In genomic region chr5:54310433-54311177, GRCh38 we compare ENCODE assay signal across 8 cellular contexts. TPM values are rescaled to one million over a fixed set of nuclear protein-coding genes. Genes with fewer than 3 reads are reported as not detected.
DNase-seq lines count a peak whose midpoint lies in the region; ATAC-seq and TF ChIP-seq lines count a peak whose summit lies in the region.

ARL15 (minus strand) TSS chr5:54310573.

- TF ChIP-seq CTCF in gastroesophageal sphincter (IDR thresholded peaks at IDR 0.05) (peak in 1 of 4 experiments; percentile 3), neutrophil (IDR thresholded peaks at IDR 0.05) (peak; percentile 49)

- 0% methylated on average over 16 to 25 of the region's 51 CpGs for WGBS in gastroesophageal sphincter (ENCODE audit: low coverage in 1 of 2), 2 donors

- TF ChIP-seq POLR2A in gastroesophageal sphincter (IDR thresholded peaks at IDR 0.05), result peak; percentile 98

- in situ Hi-C loops in SK-MEL-5 (cut with HindIII; ENCODE audit: low pct_unique_long_range_greater_than_20kb, low sequenced_read_pairs), result no loop called here

- H3K27ac Mint-ChIP-seq in activated naive CD4-positive, alpha-beta T cell treated with anti-CD3 and anti-CD28 coated beads for 36 hours, result peak within 1 kb of the TSS; percentile 84

- H3K27me3 ChIP-seq in gastroesophageal sphincter (no peaks in the 10 kb centered on the region), neutrophil (peaks cover 20% of the 10 kb centered on the region)

- H3K36me3 Mint-ChIP-seq in activated naive CD4-positive, alpha-beta T cell treated with anti-CD3 and anti-CD28 coated beads for 36 hours (ENCODE audit: low read depth), result no peaks in the 10 kb centered on the region

- H3K4me3 ChIP-seq in gastroesophageal sphincter (peak within 1 kb of the TSS; percentile 90 to 96), neutrophil (ENCODE audit: low read depth in 1 of 2, low read length in 1 of 2) (peak within 1 kb of the TSS; percentile 81 to 82)

- no peaks in the 10 kb centered on the region for H3K9me3 ChIP-seq in gastroesophageal sphincter
- no peaks in the 10 kb centered on the region for H3K9me3 ChIP-seq in neutrophil

- intact Hi-C loops in activated naive CD4-positive, alpha-beta T cell treated with anti-CD3 and anti-CD28 coated beads for 36 hours (cut with micrococcal nuclease), result loop anchor here (1.0 to 10.0 kb wide), 16 partner anchors 67 to 1508 kb away; partner anchors contain the start of genes DHX29, MOCS2, MTREX and NDUFS4

- H3K27me3 Mint-ChIP-seq in activated naive CD4-positive, alpha-beta T cell treated with anti-CD3 and anti-CD28 coated beads for 36 hours (ENCODE audit: low read depth), result no peaks in the 10 kb centered on the region

- H3K36me3 ChIP-seq in gastroesophageal sphincter (no peaks in the 10 kb centered on the region), neutrophil (no peaks in the 10 kb centered on the region)

- H3K9me3 Mint-ChIP-seq in activated naive CD4-positive, alpha-beta T cell treated with anti-CD3 and anti-CD28 coated beads for 36 hours, result no peaks in the 10 kb centered on the region

- H3K4me3 Mint-ChIP-seq in activated naive CD4-positive, alpha-beta T cell treated with anti-CD3 and anti-CD28 coated beads for 36 hours, result peak within 1 kb of the TSS; percentile 89

- peaks cover 24% of the 10 kb centered on the region for H3K4me1 Mint-ChIP-seq in activated naive CD4-positive, alpha-beta T cell treated with anti-CD3 and anti-CD28 coated beads for 36 hours (ENCODE audit: low read depth)

- peak; percentile 68 for DNase-seq in GF-D8 (lab: John Stamatoyannopoulos, UW)
- DNase-seq in HEK293T (ENCODE audit: extremely low spot score), result peak; percentile 97
- DNase-seq in MV-4-11 (lab: John Stamatoyannopoulos, UW), result peak; percentile 96
- peak; percentile 97 for DNase-seq in SK-MEL-5 (ENCODE audit: low read depth, low spot score)
- DNase-seq in activated naive CD4-positive, alpha-beta T cell treated with anti-CD3 and anti-CD28 coated beads for 36 hours, result peak; percentile 98
- DNase-seq in substantia nigra (lab: John Stamatoyannopoulos, UW), result peak; percentile 81 to 99 (median 97)

- no peak for TF ChIP-seq EP300 in gastroesophageal sphincter (IDR thresholded peaks at IDR 0.05)

- H3K27ac ChIP-seq in gastroesophageal sphincter (peak within 1 kb of the TSS; percentile 76 to 94 (median 88)), neutrophil (peak within 1 kb of the TSS; percentile 82), substantia nigra (ENCODE audit: low read depth, low read length, poor library complexity, severe bottlenecking) (peak within 1 kb of the TSS; percentile 75)

- H3K4me1 ChIP-seq in gastroesophageal sphincter (peaks cover 4 to 27% (median 4%) of the 10 kb centered on the region in 3 donors), neutrophil (ENCODE audit: control insufficient read depth in 1 of 2, insufficient read depth in 1 of 2, low read depth in 1 of 2, low read length in 1 of 2) (peaks cover 23 to 24% of the 10 kb centered on the region in 2 experiments)

- POLR2A ChIA-PET in HEK293T (lab: Yijun Ruan, JAX), result interaction anchor here (0.5 to 1.5 kb wide), 21 partner anchors 9 to 1223 kb away, joined by 3 to 8 read pairs (median 3); no protein-coding TSS in a partner anchor

- CTCF ChIA-PET in HEK293T (lab: Yijun Ruan, JAX), result interaction anchor here (0.6 kb wide), 1 partner anchor 82 kb away, joined by 3 read pairs; no protein-coding TSS in a partner anchor
- CTCF ChIA-PET in activated naive CD4-positive, alpha-beta T cell treated with anti-CD3 and anti-CD28 coated beads for 36 hours (lab: Charles Lee), result interaction anchor here (0.6 to 2.8 kb wide), 9 partner anchors 67 to 1638 kb away, joined by 3 to 12 read pairs (median 3); no protein-coding TSS in a partner anchor

- peak; percentile 98 for ATAC-seq in gastroesophageal sphincter

TF ChIP-seq in HEK293T, 16 proteins besides CTCF, POLR2A, EP300 and RAD21:
- TF ChIP-seq ELF4 (IDR thresholded peaks at IDR 0.05) (peak; percentile 91), ZNF384 (IDR thresholded peaks at IDR 0.05) (peak; percentile 71), SUZ12 (IDR thresholded peaks at IDR 0.05) (no peak), L3MBTL2 (conservative IDR thresholded peaks at IDR 0.05) (peak; percentile 58)

RNA-seq across cellular contexts. Expression of gene ARL15, which starts in this region (rescaled TPM):
- total RNA-seq in SK-MEL-5 (2014; rRNA removed; shearing (Covaris generic)), result 14.9 and 15.2 TPM in 2 replicates
- 13.5 and 17.8 TPM in 2 replicates for polyA plus RNA-seq in SK-MEL-5 (2015; cell fraction: cytosol; rRNA removed)
- 7.0 and 7.8 TPM in 2 replicates for polyA plus RNA-seq in SK-MEL-5 (2015; cell fraction: nucleus; rRNA removed)
- total RNA-seq in activated naive CD4-positive, alpha-beta T cell treated with anti-CD3 and anti-CD28 coated beads for 36 hours, result 1 to 10 TPM; 6.7 to 7.0 TPM
- 10 to 100 TPM; 10.6 to 24.0 (median 18.9) TPM for total RNA-seq in gastroesophageal sphincter

Comparison
In these comparisons a context has a peak if more than half of its experiments do, and no peak if none do; other contexts are left out.
1. Peak in every context shown above with its lines: DNase-seq, ATAC-seq, H3K4me3 ChIP-seq and H3K27ac ChIP-seq.